In genomic region chr12:84033162-84033561, GRCh38 we compare ENCODE assay signal across 31 cellular contexts.
"Had no signal": no experiment of that assay in that cellular context is flagged by ENCODE, and none has a peak within 500 bp of the region (broad histone marks: within the 10 kb centered on the region; RNA-seq: fewer than 3 reads in every experiment).

No MANE protein-coding gene starts in this region.

- FAIRE-seq: small intestine, urothelium cell line had no signal

- H3K4me1 Mint-ChIP-seq: naive B cell; naive thymus-derived CD8-positive, alpha-beta T cell; nephron progenitor cell; stimulated activated memory B cell treated with anti-CD40 and anti-IgM and Interleukin-4, amounts not matched to agents 10 μg/mL and 1 μg/mL and 100 μg/mL, for 72 hours; stimulated activated naive CD8-positive, alpha-beta T cell treated with anti-CD3 and anti-CD28 coated beads, Interleukin-15, amount 100 ng/mL, for 72 hours had no signal

- H3K36me3 Mint-ChIP-seq: naive B cell; naive thymus-derived CD8-positive, alpha-beta T cell; natural killer cell treated with Interleukin-12 subunit alpha and Interleukin-12 subunit beta and Interleukin-15 and Interleukin-18, amount 100 ng/mL, for 72 hours; stimulated activated memory B cell treated with anti-CD40 and anti-IgM and Interleukin-4, amounts not matched to agents 10 μg/mL and 1 μg/mL and 100 μg/mL, for 72 hours; type B pancreatic cell had no signal

- H3K4me3 Mint-ChIP-seq: naive B cell; naive thymus-derived CD8-positive, alpha-beta T cell; natural killer cell treated with Interleukin-12 subunit alpha and Interleukin-12 subunit beta and Interleukin-15 and Interleukin-18, amount 100 ng/mL, for 72 hours; nephron progenitor cell; neural crest cell; stimulated activated memory B cell treated with anti-CD40 and anti-IgM and Interleukin-4, amounts not matched to agents 10 μg/mL and 1 μg/mL and 100 μg/mL, for 72 hours; stimulated activated naive CD8-positive, alpha-beta T cell treated with anti-CD3 and anti-CD28 coated beads, Interleukin-15, amount 100 ng/mL, for 72 hours; type B pancreatic cell had no signal

- H2AFZ ChIP-seq: parathyroid adenoma had no signal

- H3K27me3 ChIP-seq: ovary, right lobe of liver, sigmoid colon, suprapubic skin, testis, tibial artery, transverse colon, vagina had no signal

- H3K9ac ChIP-seq: parathyroid adenoma had no signal

- H3K4me3 ChIP-seq: ovary, psoas muscle, right lobe of liver, sigmoid colon, suprapubic skin, testis, tibial artery, transverse colon, vagina had no signal

- H3K4me1 ChIP-seq: parathyroid adenoma, psoas muscle, right lobe of liver, sigmoid colon, suprapubic skin, testis, tibial artery, transverse colon, vagina had no signal

- ATAC-seq: naive thymus-derived CD8-positive, alpha-beta T cell; natural killer cell treated with Interleukin-12 subunit alpha and Interleukin-12 subunit beta and Interleukin-15 and Interleukin-18, amount 100 ng/mL, for 72 hours; psoas muscle; right cardiac atrium; right lobe of liver; stimulated activated memory B cell treated with anti-CD40 and anti-IgM and Interleukin-4, amounts not matched to agents 10 μg/mL and 1 μg/mL and 100 μg/mL, for 72 hours; stimulated activated naive CD8-positive, alpha-beta T cell treated with anti-CD3 and anti-CD28 coated beads, Interleukin-15, amount 100 ng/mL, for 72 hours; stimulated activated naive CD8-positive, alpha-beta T cell treated with anti-CD3 and anti-CD28 coated beads, Interleukin-15, Interleukin-2, amounts not matched to agents 100 U/mL and 50 U/mL, for 24 hours had no signal

- H3K9me3 ChIP-seq: ovary, psoas muscle, right lobe of liver, suprapubic skin, testis, tibial artery, transverse colon, vagina had no signal

- DNase-seq: naive B cell; nephron progenitor cell; occipital lobe; ovary; psoas muscle; right lobe of liver; sigmoid colon; small intestine; stimulated activated CD4-positive, alpha-beta T cell treated with anti-CD3 and anti-CD28 coated beads, Interleukin-12 subunit alpha, Interleukin-12 subunit beta, amount 100 ng/mL, for 4 hours; stimulated activated CD4-positive, alpha-beta T cell treated with anti-CD3 and anti-CD28 coated beads, Interleukin-1b, Interleukin-23, amount 100 ng/mL, for 48 hours; stimulated activated CD4-positive, alpha-beta T cell treated with anti-CD3 and anti-CD28 coated beads, Interleukin-4, amount 100 ng/mL, for 1 hour; stimulated activated CD4-positive, alpha-beta T cell treated with anti-CD3 and anti-CD28 coated beads, Interleukin-4, amount 100 ng/mL, for 4 hours; stimulated activated CD8-positive, alpha-beta memory T cell treated with anti-CD3 and anti-CD28 coated beads, Interleukin-4, amount 100 ng/mL, for 48 hours; stimulated activated naive CD4-positive, alpha-beta T cell; stimulated activated naive CD8-positive, alpha-beta T cell treated with anti-CD3 and anti-CD28 coated beads, Interleukin-15, amount 100 ng/mL, for 72 hours; stimulated activated naive CD8-positive, alpha-beta T cell treated with anti-CD3 and anti-CD28 coated beads, Interleukin-15, Interleukin-2, amounts not matched to agents 100 U/mL and 50 U/mL, for 24 hours; substantia nigra; testis; tibial artery; transverse colon had no signal

- H3K27me3 Mint-ChIP-seq: naive B cell; naive thymus-derived CD8-positive, alpha-beta T cell; natural killer cell treated with Interleukin-12 subunit alpha and Interleukin-12 subunit beta and Interleukin-15 and Interleukin-18, amount 100 ng/mL, for 72 hours; stimulated activated memory B cell treated with anti-CD40 and anti-IgM and Interleukin-4, amounts not matched to agents 10 μg/mL and 1 μg/mL and 100 μg/mL, for 72 hours; stimulated activated naive CD8-positive, alpha-beta T cell treated with anti-CD3 and anti-CD28 coated beads, Interleukin-15, amount 100 ng/mL, for 72 hours; type B pancreatic cell had no signal

- H3K27ac Mint-ChIP-seq: naive B cell; natural killer cell treated with Interleukin-12 subunit alpha and Interleukin-12 subunit beta and Interleukin-15 and Interleukin-18, amount 100 ng/mL, for 72 hours; nephron progenitor cell; progenitor cell of endocrine pancreas; stimulated activated memory B cell treated with anti-CD40 and anti-IgM and Interleukin-4, amounts not matched to agents 10 μg/mL and 1 μg/mL and 100 μg/mL, for 72 hours; stimulated activated naive CD8-positive, alpha-beta T cell treated with anti-CD3 and anti-CD28 coated beads, Interleukin-15, amount 100 ng/mL, for 72 hours; type B pancreatic cell had no signal

- H3K27ac ChIP-seq: ovary, parathyroid adenoma, psoas muscle, right lobe of liver, sigmoid colon, suprapubic skin, testis, tibial artery, transverse colon, vagina had no signal

- H3K36me3 ChIP-seq: ovary, right lobe of liver, sigmoid colon, suprapubic skin, tibial artery, transverse colon, vagina had no signal
